14 cellular contexts compared by ENCODE assay signal in genomic region chr4:16000708-16001483, GRCh38. TPM values are rescaled to one million over a fixed set of nuclear protein-coding genes. Genes with fewer than 3 reads are reported as not detected.
DNase-seq lines count a peak whose midpoint lies in the region; ATAC-seq and TF ChIP-seq lines count a peak whose summit lies in the region.
"Had no signal": no experiment of that assay in that cellular context is flagged by ENCODE, and none has a peak within 500 bp of the region (broad histone marks: within the 10 kb centered on the region; RNA-seq: fewer than 3 reads in every experiment).

No MANE protein-coding gene starts in this region.

- H3K4me1 Mint-ChIP-seq in activated CD8-positive, alpha-beta memory T cell treated with anti-CD3 and anti-CD28 coated beads, Interleukin-2, amount 10 ng/mL, durations not matched to agents 7 days and 5 days: no peaks in the 10 kb centered on the region
- no peaks in the 10 kb centered on the region for H3K4me1 Mint-ChIP-seq in stimulated activated effector memory CD8-positive, alpha-beta T cell treated with anti-CD3 and anti-CD28 coated beads, Interleukin-12 subunit alpha, Interleukin-12 subunit beta, amount 100 ng/mL, for 72 hours
- H3K4me1 Mint-ChIP-seq: neural crest cell had no signal

- RAD21 ChIA-PET in HCT116 (lab: Charles Lee; ENCODE audit: low non-redundant PET in 1 of 2, low total read pairs in 2 of 2, uncharacterized antibody in 2 of 2, unreplicated experiment in 2 of 2): interaction anchor here in 1 of 2 experiments (0.6 to 1.7 kb wide), 3 partner anchors 45 to 195 kb away, joined by 3 read pairs; no protein-coding TSS in a partner anchor

- TF ChIP-seq CTCF in HCT116 (IDR thresholded peaks at IDR 0.05 in 2 of 3, conservative IDR thresholded peaks at IDR 0.05 in 1 of 3; ENCODE audit: borderline replicate concordance in 1 of 3, insufficient read depth in 1 of 3, low read depth in 2 of 3, low read length in 2 of 3): no peak
- no peak for TF ChIP-seq CTCF in Panc1 (IDR thresholded peaks at IDR 0.05)
- no peak for TF ChIP-seq CTCF in MM.1S (IDR thresholded peaks at IDR 0.05; ENCODE audit: low read length)

- H3K9ac ChIP-seq in HCT116 (ENCODE audit: low read length): no peak overlapping the region
- H3K9ac ChIP-seq in MM.1S (ENCODE audit: low read length): no peak overlapping the region

- H3K27ac ChIP-seq in HCT116 (ENCODE audit: low read depth, low read length): no peak overlapping the region
- no peak overlapping the region for H3K27ac ChIP-seq in Panc1 (ENCODE audit: low read length)
- H3K27ac ChIP-seq in MM.1S (ENCODE audit: low read length): no peak overlapping the region
- H3K27ac ChIP-seq: thyroid gland had no signal

- H3K36me3 Mint-ChIP-seq in activated CD8-positive, alpha-beta memory T cell treated with anti-CD3 and anti-CD28 coated beads, Interleukin-2, amount 10 ng/mL, durations not matched to agents 7 days and 5 days: no peaks in the 10 kb centered on the region
- H3K36me3 Mint-ChIP-seq in stimulated activated effector memory CD8-positive, alpha-beta T cell treated with anti-CD3 and anti-CD28 coated beads, Interleukin-12 subunit alpha, Interleukin-12 subunit beta, amount 100 ng/mL, for 72 hours: no peaks in the 10 kb centered on the region

- H3K27me3 ChIP-seq in HCT116 (ENCODE audit: insufficient read depth, low read length) (no peaks in the 10 kb centered on the region), Panc1 (ENCODE audit: control insufficient read depth, insufficient read depth, low read length) (no peaks in the 10 kb centered on the region), MM.1S (replicated peaks; ENCODE audit: insufficient read depth, low read length) (no peaks in the 10 kb centered on the region)
- H3K27me3 ChIP-seq: thyroid gland had no signal

- H3K36me3 ChIP-seq in HCT116 (ENCODE audit: control insufficient read depth in 1 of 2, insufficient read depth in 2 of 2, low read length in 2 of 2) (no peaks in the 10 kb centered on the region), Panc1 (ENCODE audit: control insufficient read depth, insufficient read depth, low read length) (no peaks in the 10 kb centered on the region), MM.1S (replicated peaks; ENCODE audit: insufficient read depth, low read length) (no peaks in the 10 kb centered on the region)
- H3K36me3 ChIP-seq: thyroid gland had no signal

- H3K9me3 ChIP-seq in HCT116 (ENCODE audit: control insufficient read depth in 1 of 2, insufficient read depth in 1 of 2, low read depth in 1 of 2, low read length in 2 of 2) (no peaks in the 10 kb centered on the region), Panc1 (ENCODE audit: control insufficient read depth, insufficient read depth, low read depth, low read length) (no peaks in the 10 kb centered on the region), MM.1S (replicated peaks; ENCODE audit: insufficient read depth, low read length) (no peaks in the 10 kb centered on the region)
- H3K9me3 ChIP-seq: thyroid gland had no signal

- in situ Hi-C loops in Panc1 (cut with HindIII; ENCODE audit: low pct_unique_long_range_greater_than_20kb, low sequenced_read_pairs): no loop called here

- no peak for TF ChIP-seq POLR2A in HCT116 (IDR thresholded peaks at IDR 0.05; ENCODE audit: borderline replicate concordance, extremely low read depth, insufficient read depth, insufficient read length)

- H3K9me3 Mint-ChIP-seq in activated CD8-positive, alpha-beta memory T cell treated with anti-CD3 and anti-CD28 coated beads, Interleukin-2, amount 10 ng/mL, durations not matched to agents 7 days and 5 days (ENCODE audit: low read depth): no peaks in the 10 kb centered on the region
- H3K9me3 Mint-ChIP-seq in stimulated activated effector memory CD8-positive, alpha-beta T cell treated with anti-CD3 and anti-CD28 coated beads, Interleukin-12 subunit alpha, Interleukin-12 subunit beta, amount 100 ng/mL, for 72 hours: no peaks in the 10 kb centered on the region
- H3K9me3 Mint-ChIP-seq: neural crest cell had no signal

- H3K27ac Mint-ChIP-seq in activated CD8-positive, alpha-beta memory T cell treated with anti-CD3 and anti-CD28 coated beads, Interleukin-2, amount 10 ng/mL, durations not matched to agents 7 days and 5 days: no peak overlapping the region
- no peak overlapping the region for H3K27ac Mint-ChIP-seq in stimulated activated effector memory CD8-positive, alpha-beta T cell treated with anti-CD3 and anti-CD28 coated beads, Interleukin-12 subunit alpha, Interleukin-12 subunit beta, amount 100 ng/mL, for 72 hours

- H3K27me3 Mint-ChIP-seq in activated CD8-positive, alpha-beta memory T cell treated with anti-CD3 and anti-CD28 coated beads, Interleukin-2, amount 10 ng/mL, durations not matched to agents 7 days and 5 days: peaks cover 19% of the 10 kb centered on the region

- H4K20me1 ChIP-seq in HCT116 (ENCODE audit: insufficient read depth) (no peaks in the 10 kb centered on the region), MM.1S (ENCODE audit: insufficient read depth, low read length) (no peaks in the 10 kb centered on the region)

- no peaks in the 10 kb centered on the region for H3K9me2 ChIP-seq in HCT116 (ENCODE audit: insufficient read depth)
- H3K9me2 ChIP-seq in MM.1S (replicated peaks; ENCODE audit: insufficient read depth, low read length): no peaks in the 10 kb centered on the region

- no peak overlapping the region for H2AFZ ChIP-seq in HCT116 (ENCODE audit: low read depth, low read length, poor library complexity, severe bottlenecking)
- no peak overlapping the region for H2AFZ ChIP-seq in MM.1S (ENCODE audit: low read length)

- intact Hi-C loops in HCT116 (cut with micrococcal nuclease): loop anchor here (1.0 to 5.0 kb wide), 5 partner anchors 38 to 522 kb away; partner anchors contain the start of gene FGFBP2
- intact Hi-C loops in Panc1 (cut with micrococcal nuclease; ENCODE audit: unreplicated experiment): loop anchor here (1.0 to 5.0 kb wide), 4 partner anchors 38 to 524 kb away; partner anchors contain the start of gene FGFBP2

- H3F3A ChIP-seq in MM.1S (ENCODE audit: insufficient read depth, low read length): no peaks in the 10 kb centered on the region

- no peak overlapping the region for H3K4me3 ChIP-seq in HCT116 (replicated peaks in 1 of 2; ENCODE audit: low read depth in 1 of 2, low read length in 2 of 2)
- H3K4me3 ChIP-seq in Panc1 (ENCODE audit: low read depth in 2 of 2, low read length in 2 of 2): no peak overlapping the region
- H3K4me3 ChIP-seq in MM.1S (ENCODE audit: low read length): no peak overlapping the region
- H3K4me3 ChIP-seq: thyroid gland had no signal

- CTCF ChIA-PET in activated CD8-positive, alpha-beta memory T cell treated with anti-CD3 and anti-CD28 coated beads, Interleukin-2, amount 10 ng/mL, durations not matched to agents 7 days and 5 days (lab: Charles Lee): interaction anchor here (0.6 to 3.4 kb wide), 23 partner anchors 9 to 770 kb away, joined by 3 to 59 read pairs (median 4); partner anchors contain the start of genes FGFBP1 and FGFBP2
- CTCF ChIA-PET in HCT116 (lab: Charles Lee): interaction anchor here (0.6 to 3.3 kb wide), 6 partner anchors 37 to 521 kb away, joined by 3 to 37 read pairs (median 4); partner anchors contain the start of gene FGFBP2
- CTCF ChIA-PET in Panc1 (lab: Charles Lee): interaction anchor here (1.0 to 1.4 kb wide), 3 partner anchors 118 to 196 kb away, joined by 3 to 8 read pairs (median 5); no protein-coding TSS in a partner anchor

- peaks cover 0 to 5% of the 10 kb centered on the region in 2 experiments; a peak in 1 of 4 replicates for H3K4me1 ChIP-seq in HCT116 (ENCODE audit: control insufficient read depth in 1 of 2, insufficient read depth in 2 of 2, low read length in 2 of 2)
- H3K4me1 ChIP-seq in Panc1 (ENCODE audit: control insufficient read depth, insufficient read depth, low read length): no peaks in the 10 kb centered on the region
- no peaks in the 10 kb centered on the region for H3K4me1 ChIP-seq in MM.1S (ENCODE audit: low read length)
- H3K4me1 ChIP-seq: thyroid gland had no signal

- ATAC-seq in activated CD8-positive, alpha-beta memory T cell treated with anti-CD3 and anti-CD28 coated beads, Interleukin-2, amount 10 ng/mL, durations not matched to agents 7 days and 5 days: peak; percentile 25
- ATAC-seq in HCT116: peak; percentile 20; the same call in 1 of the 2 replicates
- peak; percentile 83 for ATAC-seq in Panc1
- ATAC-seq in stimulated activated effector memory CD8-positive, alpha-beta T cell treated with anti-CD3 and anti-CD28 coated beads, Interleukin-12 subunit alpha, Interleukin-12 subunit beta, amount 100 ng/mL, for 72 hours: peak; percentile 2

- no peak for TF ChIP-seq RAD21 in HCT116 (IDR thresholded peaks at IDR 0.05; ENCODE audit: low read depth)

- no peak overlapping the region for H3K4me3 Mint-ChIP-seq in activated CD8-positive, alpha-beta memory T cell treated with anti-CD3 and anti-CD28 coated beads, Interleukin-2, amount 10 ng/mL, durations not matched to agents 7 days and 5 days
- no peak overlapping the region for H3K4me3 Mint-ChIP-seq in stimulated activated effector memory CD8-positive, alpha-beta T cell treated with anti-CD3 and anti-CD28 coated beads, Interleukin-12 subunit alpha, Interleukin-12 subunit beta, amount 100 ng/mL, for 72 hours
- H3K4me3 Mint-ChIP-seq: neural crest cell had no signal

- no TSS peak for BruUV-seq in HCT116 (replicated peaks; lab: Mats Ljungman, UMichigan)
- no TSS peak for BruUV-seq in Panc1 (replicated peaks; lab: Mats Ljungman, UMichigan)

- DNase-seq in activated CD8-positive, alpha-beta memory T cell treated with anti-CD3 and anti-CD28 coated beads, Interleukin-2, amount 10 ng/mL, durations not matched to agents 7 days and 5 days: no peak
- no peak for DNase-seq in activated CD8-positive, alpha-beta memory T cell treated with anti-CD3 and anti-CD28 coated beads for 24 hours
- DNase-seq in HCT116 (ENCODE audit: low read depth, low spot score) (no peak), Panc1 (ENCODE audit: low read depth, low spot score) (no peak), Ammon's horn (ENCODE audit: low spot score) (no peak), NCI-H82 (lab: John Stamatoyannopoulos, UW) (no peak), MM.1S (no peak)
- DNase-seq in stimulated activated effector memory CD8-positive, alpha-beta T cell treated with anti-CD3 and anti-CD28 coated beads, Interleukin-12 subunit alpha, Interleukin-12 subunit beta, amount 100 ng/mL, for 72 hours (ENCODE audit: low spot score in 2 of 2): no peak

- H3K4me2 ChIP-seq in HCT116 (ENCODE audit: low read length) (no peak overlapping the region), MM.1S (ENCODE audit: low read depth, low read length) (no peak overlapping the region)

- POLR2A ChIA-PET in HCT116 (lab: Charles Lee) (no interaction called here), Panc1 (lab: Charles Lee) (no interaction called here)

- H3K79me2 ChIP-seq in HCT116 (ENCODE audit: insufficient read depth, low read length) (no peaks in the 10 kb centered on the region), MM.1S (ENCODE audit: low read length) (no peaks in the 10 kb centered on the region)

TF ChIP-seq in HCT116, 20 proteins besides CTCF, POLR2A, EP300 and RAD21 (continues in another document):
- TF ChIP-seq CEBPB (IDR thresholded peaks at IDR 0.05; ENCODE audit: low read depth): no peak

RNA-seq across cellular contexts. Expression of gene FGFBP2, which starts 37.9 kb away (rescaled TPM):
- total RNA-seq in activated CD8-positive, alpha-beta memory T cell treated with anti-CD3 and anti-CD28 coated beads, Interleukin-2, amount 10 ng/mL, durations not matched to agents 7 days and 5 days: 1 to 10 TPM; 2.0 to 9.0 TPM
- total RNA-seq in HCT116 (2021; ENCODE audit: unreplicated experiment): not detected
- not detected in 2 replicates for polyA plus RNA-seq in HCT116 (2012)
- 0.33 TPM for total RNA-seq in Panc1 (2021; ENCODE audit: unreplicated experiment)
- not detected for polyA plus RNA-seq in Panc1 (2012; ENCODE audit: insufficient read length)
- total RNA-seq: dermis microvascular lymphatic vessel endothelial cell, lung microvascular endothelial cell, M059J, skeletal muscle tissue had no signal

Comparison
In these comparisons a context has a peak if more than half of its experiments do, and no peak if none do; other contexts are left out.
1. ATAC-seq: peak in every context shown above with its lines; median percentile 83 in Panc1; 25 in activated CD8-positive, alpha-beta memory T cell treated with anti-CD3 and anti-CD28 coated beads, Interleukin-2, amount 10 ng/mL, durations not matched to agents 7 days and 5 days; 20 in HCT116; 2 in stimulated activated effector memory CD8-positive, alpha-beta T cell treated with anti-CD3 and anti-CD28 coated beads, Interleukin-12 subunit alpha, Interleukin-12 subunit beta, amount 100 ng/mL, for 72 hours.